In genomic region chr11:111528557-111528956, GRCh38 we compare ENCODE assay signal across 13 cellular contexts. TPM values are rescaled to one million over a fixed set of nuclear protein-coding genes. Genes with fewer than 3 reads are reported as not detected.
DNase-seq lines count a peak whose midpoint lies in the region; ATAC-seq and TF ChIP-seq lines count a peak whose summit lies in the region.
"Had no signal": no experiment of that assay in that cellular context is flagged by ENCODE, and none has a peak within 500 bp of the region (broad histone marks: within the 10 kb centered on the region; RNA-seq: fewer than 3 reads in every experiment).

No MANE protein-coding gene starts in this region.

- BruUV-seq in PC-9 (replicated peaks; lab: Mats Ljungman, UMichigan) = no TSS peak

- H3K27me3 ChIP-seq in AG04450 (ENCODE audit: control insufficient read depth, insufficient read depth, low read length) (no peaks in the 10 kb centered on the region), PC-9 (ENCODE audit: insufficient read depth, low read depth) (no peaks in the 10 kb centered on the region)

- no peak overlapping the region for H3K4me3 ChIP-seq in AG04450 (ENCODE audit: low read depth, low read length)
- no peak overlapping the region for H3K4me3 ChIP-seq in GM12865 (ENCODE audit: low read depth, low read length)
- H3K4me3 ChIP-seq in PC-9 = no peak overlapping the region
- no peak overlapping the region for H3K4me3 ChIP-seq in choroid plexus epithelial cell (ENCODE audit: low read depth, low read length)
- H3K4me3 ChIP-seq: skin epidermis had no signal

- no peak overlapping the region for H2AFZ ChIP-seq in PC-9

- H3K9me3 ChIP-seq in AG04450 (ENCODE audit: control insufficient read depth, insufficient read depth, low read length) = no peaks in the 10 kb centered on the region
- no peaks in the 10 kb centered on the region for H3K9me3 ChIP-seq in PC-9 (ENCODE audit: insufficient read depth, low read depth)

- no peaks in the 10 kb centered on the region for H3K79me2 ChIP-seq in PC-9 (ENCODE audit: low read depth)

- intact Hi-C loops in PC-9 (cut with micrococcal nuclease; ENCODE audit: unreplicated experiment) = no loop called here

- TF ChIP-seq CTCF in AG04450 (IDR thresholded peaks at IDR 0.05; ENCODE audit: low read depth, low read length) (peak; percentile 35), GM12865 (IDR thresholded peaks at IDR 0.05; ENCODE audit: insufficient read depth, low read depth, low read length, missing control alignments) (no peak), PC-9 (conservative IDR thresholded peaks at IDR 0.05) (peak; percentile 24; the same call in 1 of the 2 replicates), choroid plexus epithelial cell (conservative IDR thresholded peaks at IDR 0.05; ENCODE audit: low read depth, low read length) (peak; percentile 33)

- H4K20me1 ChIP-seq in PC-9 (ENCODE audit: insufficient read depth) = no peaks in the 10 kb centered on the region

- H3K4me2 ChIP-seq in PC-9 = no peak overlapping the region

- H3K9me2 ChIP-seq in PC-9 (ENCODE audit: insufficient read depth) = no peaks in the 10 kb centered on the region

- no peaks in the 10 kb centered on the region; the same call in 1 of the 2 replicates for H3F3A ChIP-seq in PC-9 (ENCODE audit: insufficient read depth, low read depth)

- H3K36me3 ChIP-seq in PC-9 (ENCODE audit: low read depth) = no peaks in the 10 kb centered on the region

- DNase-seq in AG04450 (ENCODE audit: low read depth, low spot score) (no peak), GM12865 (ENCODE audit: low read depth) (peak; percentile 24), PC-9 (no peak), choroid plexus epithelial cell (ENCODE audit: low read depth) (no peak), NCI-H2196 treated with DMSO at 0.1 percent for 48 hours (lab: John Stamatoyannopoulos, UW; ENCODE audit: unreplicated experiment) (no peak), AG20443 (ENCODE audit: low spot score) (no peak), NCI-H128 (lab: John Stamatoyannopoulos, UW; ENCODE audit: unreplicated experiment) (no peak)
- DNase-seq: activated T-cell treated with anti-CD3 and anti-CD28 coated beads, Interleukin-2, amount 50 U/mL, for 4 hours; DMS79 treated with DMSO at 0.1 percent for 48 hours; NCI-H2081 treated with DMSO at 0.1 percent for 48 hours had no signal

- CTCF ChIA-PET in AG04450 (lab: Charles Lee) = no interaction called here
- CTCF ChIA-PET in PC-9 (lab: Charles Lee) = no interaction called here

- H3K4me1 ChIP-seq in PC-9 (replicated peaks; ENCODE audit: insufficient read depth) = peaks cover 30% of the 10 kb centered on the region

- ATAC-seq in GM18519 (IDR thresholded peaks at IDR 0.05; ENCODE audit: low FRiP score, unreplicated experiment) = no peak

- H3K27ac ChIP-seq in AG04450 (ENCODE audit: low read depth, low read length) (no peak overlapping the region), PC-9 (no peak overlapping the region)
- H3K27ac ChIP-seq: skin epidermis had no signal

- POLR2A ChIA-PET in AG04450 (lab: Yijun Ruan, JAX) (no interaction called here), PC-9 (lab: Charles Lee; ENCODE audit: unreplicated experiment) (no interaction called here)

RNA-seq across cellular contexts. Expression of gene LAYN, which starts 12.0 kb away (rescaled TPM):
- 110 and 119 TPM in 2 replicates for polyA plus RNA-seq in AG04450 (2011; rRNA removed)
- polyA minus RNA-seq in AG04450 (2011; rRNA and poly(A)+ RNA removed) = 92.3 and 108 TPM in 2 replicates
- 19.9 and 22.2 TPM in 2 replicates for total RNA-seq in PC-9 (2021)

RNA-seq across cellular contexts. Expression of gene HOATZ, which starts 14.0 kb away (rescaled TPM):
- polyA plus RNA-seq in AG04450 (2011; rRNA removed) = 0.24 and 0.31 TPM in 2 replicates
- polyA minus RNA-seq in AG04450 (2011; rRNA and poly(A)+ RNA removed) = not detected in 2 replicates
- not detected in 2 replicates for total RNA-seq in PC-9 (2021)
- total RNA-seq: activated T-cell treated with anti-CD3 and anti-CD28 coated beads, Interleukin-2, amount 50 U/mL, for 4 hours; dermis microvascular lymphatic vessel endothelial cell had no signal

RNA-seq across cellular contexts. Expression of gene BTG4, which starts 16.4 kb away (rescaled TPM):
- not detected in 2 replicates for polyA plus RNA-seq in AG04450 (2011; rRNA removed)
- not detected in 2 replicates for polyA minus RNA-seq in AG04450 (2011; rRNA and poly(A)+ RNA removed)
- not detected in 2 replicates for total RNA-seq in PC-9 (2021)
- total RNA-seq: dermis microvascular lymphatic vessel endothelial cell had no signal
